In the genomic region with DNA sequence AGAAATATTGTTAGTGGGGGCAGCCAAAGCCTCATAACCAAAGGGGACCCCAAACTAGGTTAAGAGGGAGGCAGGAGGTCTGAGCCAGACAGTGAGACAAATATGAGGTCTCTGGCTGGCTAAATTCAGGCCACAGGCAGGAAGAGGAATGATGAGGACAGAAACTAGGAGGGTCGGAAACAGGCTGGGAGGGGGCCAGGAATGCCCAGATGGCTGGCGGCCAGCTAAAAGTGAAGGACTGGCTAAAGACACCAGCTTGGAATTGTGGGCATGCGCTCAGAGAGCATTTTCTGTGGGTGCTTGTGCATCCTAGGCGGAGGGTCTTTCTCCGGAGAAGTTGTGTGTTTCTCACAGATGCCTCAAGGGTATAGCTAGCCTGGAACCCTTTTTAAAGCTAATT, we compare ENCODE assay signal across 17 cellular contexts.
DNase-seq lines count a peak whose midpoint lies in the region; FAIRE-seq and TF ChIP-seq lines count a peak whose summit lies in the region.
"Had no signal": no experiment of that assay in that cellular context is flagged by ENCODE, and none has a peak within 500 bp of the region (broad histone marks: within the 10 kb centered on the region; RNA-seq: fewer than 3 reads in every experiment).

No MANE protein-coding gene starts in this region.

- no peaks in the 10 kb centered on the region for H3K9me3 Mint-ChIP-seq in MCF 10A (ENCODE audit: unreplicated experiment)
- H3K9me3 Mint-ChIP-seq in nephron progenitor cell: peaks cover 10% of the 10 kb centered on the region

- WGBS in esophagus, 2 donors: 82% methylated on average over 5 of the region's 5 CpGs
- 79 to 83% methylated on average over 5 of the region's 5 CpGs for WGBS in thyroid gland, 2 donors
- WGBS in spleen, 5 donors: 81 to 95% (median 91%) methylated on average over 5 of the region's 5 CpGs

- H3K27ac Mint-ChIP-seq in MCF 10A (ENCODE audit: low read depth, unreplicated experiment) (peak overlapping the region; percentile 28), nephron progenitor cell (peak overlapping the region; percentile 13)
- H3K27ac Mint-ChIP-seq: CD8-positive, alpha-beta T cell had no signal

- H3K4me1 ChIP-seq in esophagus (ENCODE audit: control insufficient read depth in 2 of 2, insufficient read depth in 2 of 2, low read length in 1 of 2) (peaks cover 2 to 18% of the 10 kb centered on the region in 2 donors), thyroid gland (peaks cover 16 to 20% of the 10 kb centered on the region in 2 donors), SJCRH30 (peaks cover 3% of the 10 kb centered on the region; the same call in 1 of the 2 replicates), spleen (no peaks in the 10 kb centered on the region)
- H3K4me1 ChIP-seq: BE2C had no signal

- POLR2A ChIA-PET in MCF 10A (lab: Yijun Ruan, JAX): no interaction called here

- H3K36me3 ChIP-seq in esophagus (ENCODE audit: control insufficient read depth in 2 of 2, insufficient read depth in 2 of 2, low read length in 1 of 2) (no peaks in the 10 kb centered on the region), thyroid gland (no peaks in the 10 kb centered on the region), SJCRH30 (no peaks in the 10 kb centered on the region), spleen (no peaks in the 10 kb centered on the region)
- H3K36me3 ChIP-seq: BE2C had no signal

- H3K4me3 Mint-ChIP-seq in MCF 10A (ENCODE audit: unreplicated experiment) (no peak overlapping the region), nephron progenitor cell (peak overlapping the region; percentile 24)
- H3K4me3 Mint-ChIP-seq: CD8-positive, alpha-beta T cell had no signal

- H3K27me3 Mint-ChIP-seq in MCF 10A (ENCODE audit: insufficient read depth, unreplicated experiment) (no peaks in the 10 kb centered on the region), nephron progenitor cell (ENCODE audit: low read depth, poor library complexity) (no peaks in the 10 kb centered on the region)

- TF ChIP-seq POLR2A in thyroid gland (IDR thresholded peaks at IDR 0.05) (no peak), spleen (IDR thresholded peaks at IDR 0.05) (no peak)

- H3K4me3 ChIP-seq in esophagus (ENCODE audit: low read depth in 1 of 2, low read length in 2 of 2): no peak overlapping the region
- H3K4me3 ChIP-seq in thyroid gland (replicated peaks in 1 of 3): no peak overlapping the region
- no peak overlapping the region for H3K4me3 ChIP-seq in SJCRH30
- no peak overlapping the region for H3K4me3 ChIP-seq in spleen
- H3K4me3 ChIP-seq: A549 had no signal

- no peak for DNase-seq in MCF 10A (ENCODE audit: unreplicated experiment)
- no peak for DNase-seq in nephron progenitor cell
- peak; percentile 51 to 64 for DNase-seq in thyroid gland
- DNase-seq in SJCRH30: no peak
- no peak for DNase-seq in GM10266 (ENCODE audit: extremely low spot score)
- DNase-seq in frontal cortex (ENCODE audit: low spot score in 2 of 2): no peak
- DNase-seq in spleen: no peak
- DNase-seq: BE2C; CD8-positive, alpha-beta T cell; COR-L47; DMS53; GF-D8 had no signal

- H3K27me3 ChIP-seq in esophagus (ENCODE audit: control insufficient read depth in 1 of 2, insufficient read depth in 2 of 2, low read length in 2 of 2): no peaks in the 10 kb centered on the region
- no peaks in the 10 kb centered on the region for H3K27me3 ChIP-seq in thyroid gland
- H3K27me3 ChIP-seq in SJCRH30: no peaks in the 10 kb centered on the region
- H3K27me3 ChIP-seq in spleen (replicated peaks in 1 of 7): no peaks in the 10 kb centered on the region
- H3K27me3 ChIP-seq: BE2C had no signal

- H3K36me3 Mint-ChIP-seq in MCF 10A (ENCODE audit: insufficient read depth, unreplicated experiment) (no peaks in the 10 kb centered on the region), nephron progenitor cell (ENCODE audit: low read depth) (no peaks in the 10 kb centered on the region)
- H3K36me3 Mint-ChIP-seq: CD8-positive, alpha-beta T cell had no signal

- no peaks in the 10 kb centered on the region for H3K9me3 ChIP-seq in esophagus (ENCODE audit: control insufficient read depth in 2 of 2, insufficient read depth in 1 of 2, low read depth in 1 of 2, low read length in 1 of 2)
- no peaks in the 10 kb centered on the region for H3K9me3 ChIP-seq in thyroid gland
- H3K9me3 ChIP-seq in SJCRH30 (replicated peaks): no peaks in the 10 kb centered on the region
- peaks cover 0 to 8% (median 0%) of the 10 kb centered on the region in 8 donors for H3K9me3 ChIP-seq in spleen
- H3K9me3 ChIP-seq: BE2C had no signal

- peak overlapping the region; percentile 6 to 80 for H3K27ac ChIP-seq in esophagus (ENCODE audit: low read depth in 2 of 2, low read length in 1 of 2)
- peak overlapping the region; percentile 66 to 76 (median 76) for H3K27ac ChIP-seq in thyroid gland
- no peak overlapping the region for H3K27ac ChIP-seq in SJCRH30
- H3K27ac ChIP-seq in spleen: no peak overlapping the region
- H3K27ac ChIP-seq: C4-2B, HL-60 had no signal

- TF ChIP-seq CTCF in MCF 10A (IDR thresholded peaks at IDR 0.05; ENCODE audit: unreplicated experiment): no peak
- no peak for TF ChIP-seq CTCF in nephron progenitor cell (IDR thresholded peaks at IDR 0.05)
- no peak for TF ChIP-seq CTCF in thyroid gland (IDR thresholded peaks at IDR 0.05)
- TF ChIP-seq CTCF in GM10266 (IDR thresholded peaks at IDR 0.05; ENCODE audit: control insufficient read depth, insufficient read depth, low read depth, missing control alignments): no peak
- no peak for TF ChIP-seq CTCF in spleen (IDR thresholded peaks at IDR 0.05 in 8 of 11, conservative IDR thresholded peaks at IDR 0.05 in 3 of 11)

- peaks cover 11% of the 10 kb centered on the region for H3K4me1 Mint-ChIP-seq in MCF 10A (ENCODE audit: insufficient read depth, unreplicated experiment)
- H3K4me1 Mint-ChIP-seq in nephron progenitor cell: peaks cover 11% of the 10 kb centered on the region

- CTCF ChIA-PET in MCF 10A (lab: Yijun Ruan, JAX): interaction anchor here (0.5 to 1.2 kb wide), 4 partner anchors 21 to 572 kb away, joined by 3 to 4 read pairs (median 3); no protein-coding TSS in a partner anchor

- FAIRE-seq in frontal cortex (lab: Jason Lieb, UNC): no peak
- FAIRE-seq: A549, H54 had no signal

- no TSS peak for BruUV-seq in MCF 10A (replicated peaks; lab: Mats Ljungman, UMichigan)

- intact Hi-C loops in MCF 10A (cut with micrococcal nuclease) (no loop called here), thyroid gland (cut with DNase I) (no loop called here), spleen (cut with DNase I; ENCODE audit: low total_unique reads) (loop anchor here (10.0 kb wide), 1 partner anchor 575 kb away; no protein-coding TSS in a partner anchor)

Comparison
In these comparisons a context has a peak if more than half of its experiments do, and no peak if none do; other contexts are left out.
1. DNase-seq: peak in thyroid gland (2 of 2); none in MCF 10A (single experiment), nephron progenitor cell (single experiment), SJCRH30 (0 of 2), GM10266 (single experiment), frontal cortex (0 of 2) and spleen (single experiment).
2. H3K27ac ChIP-seq: peak in esophagus (2 of 2) and thyroid gland (3 of 3); none in SJCRH30 (single experiment) and spleen (0 of 8).